16 cellular contexts compared by ENCODE assay signal in genomic region chr6:129494586-129494985, GRCh38.
DNase-seq lines count a peak whose midpoint lies in the region; ATAC-seq and TF ChIP-seq lines count a peak whose summit lies in the region.
"Had no signal": no experiment of that assay in that cellular context is flagged by ENCODE, and none has a peak within 500 bp of the region (broad histone marks: within the 10 kb centered on the region; RNA-seq: fewer than 3 reads in every experiment).

No MANE protein-coding gene starts in this region.

- ATAC-seq in activated naive CD4-positive, alpha-beta T cell treated with anti-CD3 and anti-CD28 coated beads, Interleukin-2, amount 50 U/mL, for 72 hours, result no peak
- ATAC-seq in HCT116, result no peak
- no peak for ATAC-seq in GM19463 (IDR thresholded peaks at IDR 0.05; ENCODE audit: unreplicated experiment)

- DNase-seq in activated naive CD4-positive, alpha-beta T cell treated with anti-CD3 and anti-CD28 coated beads, Interleukin-2, amount 50 U/mL, for 72 hours (ENCODE audit: low spot score in 2 of 2), result no peak
- DNase-seq in activated naive CD4-positive, alpha-beta T cell treated with Interleukin-2 at 50 U/mL for 16 hours, result no peak
- DNase-seq in HCT116 (ENCODE audit: low read depth, low spot score) (no peak), kidney tubule cell (ENCODE audit: low spot score) (peak; percentile 27), NOMO-1 (lab: John Stamatoyannopoulos, UW; ENCODE audit: unreplicated experiment in 2 of 2) (no peak)
- DNase-seq: DND-41, H9, NCI-H1417 treated with DMSO at 0.1 percent for 48 hours, NCI-H187 treated with DMSO at 0.1 percent for 48 hours, NCI-H524, NCI-H82, SHP77 treated with DMSO at 0.1 percent for 48 hours had no signal

- H3K27ac Mint-ChIP-seq in activated naive CD4-positive, alpha-beta T cell treated with anti-CD3 and anti-CD28 coated beads, Interleukin-2, amount 50 U/mL, for 72 hours, result peak overlapping the region; percentile 32 to 90
- H3K27ac Mint-ChIP-seq in activated naive CD8-positive, alpha-beta T cell, result peak overlapping the region; percentile 86
- H3K27ac Mint-ChIP-seq: H9 had no signal

- H3K27ac ChIP-seq in HCT116 (ENCODE audit: low read depth, low read length), result peak overlapping the region; percentile 100
- H3K27ac ChIP-seq: HL-60 had no signal

- H3K79me2 ChIP-seq in HCT116 (ENCODE audit: insufficient read depth, low read length), result no peaks in the 10 kb centered on the region

- peaks cover 0 to 3% of the 10 kb centered on the region in 2 experiments; a peak in 1 of 4 replicates for H3K36me3 ChIP-seq in HCT116 (ENCODE audit: control insufficient read depth in 1 of 2, insufficient read depth in 2 of 2, low read length in 2 of 2)

- no peak for TF ChIP-seq POLR2A in HCT116 (IDR thresholded peaks at IDR 0.05; ENCODE audit: borderline replicate concordance, extremely low read depth, insufficient read depth, insufficient read length)

- no TSS peak for BruUV-seq in HCT116 (replicated peaks; lab: Mats Ljungman, UMichigan)

- H3K4me3 ChIP-seq in HCT116 (replicated peaks in 1 of 2; ENCODE audit: low read depth in 1 of 2, low read length in 2 of 2), result no peak overlapping the region

- H4K20me1 ChIP-seq in HCT116 (ENCODE audit: insufficient read depth), result no peaks in the 10 kb centered on the region

- intact Hi-C loops in HCT116 (cut with micrococcal nuclease), result no loop called here

- H3K4me1 Mint-ChIP-seq in activated naive CD8-positive, alpha-beta T cell (ENCODE audit: low read depth), result peaks cover 87% of the 10 kb centered on the region

- TF ChIP-seq CTCF in HCT116 (IDR thresholded peaks at IDR 0.05 in 2 of 3, conservative IDR thresholded peaks at IDR 0.05 in 1 of 3; ENCODE audit: borderline replicate concordance in 1 of 3, insufficient read depth in 1 of 3, low read depth in 2 of 3, low read length in 2 of 3), result no peak

- no peaks in the 10 kb centered on the region for H3K9me3 Mint-ChIP-seq in activated naive CD4-positive, alpha-beta T cell treated with anti-CD3 and anti-CD28 coated beads, Interleukin-2, amount 50 U/mL, for 72 hours
- no peaks in the 10 kb centered on the region for H3K9me3 Mint-ChIP-seq in activated naive CD8-positive, alpha-beta T cell (ENCODE audit: low read depth)
- H3K9me3 Mint-ChIP-seq: CD14-positive monocyte, H9 had no signal

- POLR2A ChIA-PET in HCT116 (lab: Charles Lee), result no interaction called here

- no peak for TF ChIP-seq RAD21 in HCT116 (IDR thresholded peaks at IDR 0.05; ENCODE audit: low read depth)

- no peaks in the 10 kb centered on the region for H3K9me3 ChIP-seq in HCT116 (ENCODE audit: control insufficient read depth in 1 of 2, insufficient read depth in 1 of 2, low read depth in 1 of 2, low read length in 2 of 2)

- H3K9me2 ChIP-seq in HCT116 (ENCODE audit: insufficient read depth), result no peaks in the 10 kb centered on the region

- H3K36me3 Mint-ChIP-seq in activated naive CD4-positive, alpha-beta T cell treated with anti-CD3 and anti-CD28 coated beads, Interleukin-2, amount 50 U/mL, for 72 hours, result peaks cover 0 to 10% of the 10 kb centered on the region in 2 donors
- H3K36me3 Mint-ChIP-seq in activated naive CD8-positive, alpha-beta T cell, result no peaks in the 10 kb centered on the region

- no peak overlapping the region for H3K4me3 Mint-ChIP-seq in activated naive CD8-positive, alpha-beta T cell
- H3K4me3 Mint-ChIP-seq: CD14-positive monocyte, H9 had no signal

- peak overlapping the region; percentile 13; the same call in 1 of the 2 replicates for H3K9ac ChIP-seq in HCT116 (ENCODE audit: low read length)

- peak overlapping the region; percentile 36 for H3K4me2 ChIP-seq in HCT116 (ENCODE audit: low read length)

- H3K4me1 ChIP-seq in HCT116 (ENCODE audit: control insufficient read depth in 1 of 2, insufficient read depth in 2 of 2, low read length in 2 of 2), result peaks cover 68 to 84% of the 10 kb centered on the region in 2 experiments

- H3K27me3 ChIP-seq in HCT116 (ENCODE audit: insufficient read depth, low read length), result no peaks in the 10 kb centered on the region

- H2AFZ ChIP-seq in HCT116 (ENCODE audit: low read depth, low read length, poor library complexity, severe bottlenecking), result no peak overlapping the region

- RAD21 ChIA-PET in HCT116 (lab: Charles Lee; ENCODE audit: low non-redundant PET in 1 of 2, low total read pairs in 2 of 2, uncharacterized antibody in 2 of 2, unreplicated experiment in 2 of 2), result no interaction called here

- H3K27me3 Mint-ChIP-seq in activated naive CD8-positive, alpha-beta T cell, result no peaks in the 10 kb centered on the region

- CTCF ChIA-PET in HCT116 (lab: Charles Lee), result no interaction called here

TF ChIP-seq in HCT116, 20 proteins besides CTCF, POLR2A, EP300 and RAD21:
- TF ChIP-seq TCF7L2 (IDR thresholded peaks at IDR 0.05; ENCODE audit: borderline replicate concordance, extremely low read depth, insufficient read depth, insufficient read length) (no peak), CEBPB (IDR thresholded peaks at IDR 0.05; ENCODE audit: low read depth) (no peak), SP1 (IDR thresholded peaks at IDR 0.05; ENCODE audit: low read depth) (no peak), ZNF274 (IDR thresholded peaks at IDR 0.05; ENCODE audit: low read depth, low read length) (no peak), SIN3A (IDR thresholded peaks at IDR 0.05; ENCODE audit: low read depth) (no peak), ELF1 (IDR thresholded peaks at IDR 0.05; ENCODE audit: borderline replicate concordance, low read depth) (no peak), CBX3 (IDR thresholded peaks at IDR 0.05; ENCODE audit: low read depth) (no peak), ZBTB33 (IDR thresholded peaks at IDR 0.05; ENCODE audit: extremely low read depth, insufficient replicate concordance, low read length) (no peak), MAX (IDR thresholded peaks at IDR 0.05) (no peak), ZFX (IDR thresholded peaks at IDR 0.05) (no peak)
